13 cellular contexts compared by ENCODE assay signal in genomic region chr6:144362042-144363018, GRCh38.
DNase-seq lines count a peak whose midpoint lies in the region; ATAC-seq and TF ChIP-seq lines count a peak whose summit lies in the region.
"Had no signal": no experiment of that assay in that cellular context is flagged by ENCODE, and none has a peak within 500 bp of the region (broad histone marks: within the 10 kb centered on the region; RNA-seq: fewer than 3 reads in every experiment).

No MANE protein-coding gene starts in this region.

- H3K27ac ChIP-seq in SK-N-SH (ENCODE audit: low read depth in 2 of 2, low read length in 1 of 2) = peak overlapping the region; percentile 16 to 39; a peak in 2 of 4 replicates
- peak overlapping the region; percentile 53 for H3K27ac ChIP-seq in psoas muscle
- H3K27ac ChIP-seq: vagina had no signal

- no peaks in the 10 kb centered on the region for H3K9me2 ChIP-seq in SK-N-SH

- H3K9ac ChIP-seq in SK-N-SH = no peak overlapping the region

- CTCF ChIA-PET in Caco-2 (lab: Charles Lee) (no interaction called here), SK-N-SH (lab: Yijun Ruan, JAX) (no interaction called here)

- H2AFZ ChIP-seq in SK-N-SH (ENCODE audit: low read depth) = no peak overlapping the region

- POLR2A ChIA-PET in Caco-2 (lab: Charles Lee) = no interaction called here
- POLR2A ChIA-PET in SK-N-SH (lab: Yijun Ruan, JAX) = no interaction called here

- peaks cover 12% of the 10 kb centered on the region for H3K79me2 ChIP-seq in SK-N-SH (ENCODE audit: insufficient read depth)

- no TSS peak for BruUV-seq in Caco-2 (replicated peaks; lab: Mats Ljungman, UMichigan)

- no peak for TF ChIP-seq CTCF in Caco-2 (IDR thresholded peaks at IDR 0.05; ENCODE audit: insufficient read depth in 1 of 2, low read depth in 1 of 2, low read length in 1 of 2, severe bottlenecking in 1 of 2, unreplicated experiment in 1 of 2)
- TF ChIP-seq CTCF in SK-N-SH (IDR thresholded peaks at IDR 0.05) = no peak
- no peak for TF ChIP-seq CTCF in fibroblast of mammary gland (conservative IDR thresholded peaks at IDR 0.05; ENCODE audit: control insufficient read depth, insufficient read depth, low read depth, low read length)
- TF ChIP-seq CTCF in psoas muscle (IDR thresholded peaks at IDR 0.05) = no peak

- H3K27me3 ChIP-seq in Caco-2 (replicated peaks; ENCODE audit: control insufficient read depth, insufficient read depth, low read length) = no peaks in the 10 kb centered on the region
- no peaks in the 10 kb centered on the region for H3K27me3 ChIP-seq in SK-N-SH (ENCODE audit: insufficient read depth)
- H3K27me3 ChIP-seq in psoas muscle (ENCODE audit: insufficient read depth in 3 of 3, low read length in 2 of 3) = no peaks in the 10 kb centered on the region
- H3K27me3 ChIP-seq: vagina had no signal

- H3F3A ChIP-seq in SK-N-SH (replicated peaks; ENCODE audit: insufficient read depth) = no peaks in the 10 kb centered on the region

- H3K9me3 ChIP-seq in Caco-2 = 0 out of 2 replicates have a peak, but pooled peaks cover under 1% of the 10 kb centered on the region
- H3K9me3 ChIP-seq in SK-N-SH = no peaks in the 10 kb centered on the region
- no peaks in the 10 kb centered on the region for H3K9me3 ChIP-seq in psoas muscle
- H3K9me3 ChIP-seq: vagina had no signal

- peaks cover 23% of the 10 kb centered on the region for H3K4me1 Mint-ChIP-seq in Caco-2 (ENCODE audit: low read depth, unreplicated experiment)

- no peak overlapping the region for H3K4me3 ChIP-seq in Caco-2 (ENCODE audit: low read depth, low read length)
- no peak overlapping the region for H3K4me3 ChIP-seq in SK-N-SH (ENCODE audit: low read depth in 2 of 2, low read length in 1 of 2)
- no peak overlapping the region for H3K4me3 ChIP-seq in fibroblast of mammary gland (ENCODE audit: control insufficient read depth, low read depth, low read length)
- H3K4me3 ChIP-seq in psoas muscle = no peak overlapping the region
- H3K4me3 ChIP-seq: vagina had no signal

- H3K9me3 Mint-ChIP-seq in Caco-2 (ENCODE audit: unreplicated experiment) = no peaks in the 10 kb centered on the region
- H3K9me3 Mint-ChIP-seq: activated B cell treated with CpG ODN at 0.5 μM for 24 hours had no signal

- TF ChIP-seq RAD21 in SK-N-SH (IDR thresholded peaks at IDR 0.05; ENCODE audit: low read length) = no peak

- peaks cover 21% of the 10 kb centered on the region for H3K36me3 Mint-ChIP-seq in Caco-2 (ENCODE audit: insufficient read depth, unreplicated experiment)

- ATAC-seq in psoas muscle = peak; percentile 40 to 52 (median 46)
- ATAC-seq: PC-3 had no signal

- no peak overlapping the region for H3K4me3 Mint-ChIP-seq in Caco-2 (ENCODE audit: unreplicated experiment)
- H3K4me3 Mint-ChIP-seq: activated B cell treated with CpG ODN at 0.5 μM for 24 hours had no signal

- no peak overlapping the region for H3K4me2 ChIP-seq in SK-N-SH

- H3K36me3 ChIP-seq in Caco-2 (ENCODE audit: control insufficient read depth, insufficient read depth, low read length) (no peaks in the 10 kb centered on the region), SK-N-SH (replicated peaks in 1 of 2; ENCODE audit: control insufficient read depth in 1 of 2, insufficient read depth in 2 of 2, low read length in 1 of 2) (no peaks in the 10 kb centered on the region), psoas muscle (ENCODE audit: insufficient read depth in 1 of 2, low read depth in 1 of 2) (no peaks in the 10 kb centered on the region)
- H3K36me3 ChIP-seq: vagina had no signal

- intact Hi-C loops in Caco-2 (cut with micrococcal nuclease; ENCODE audit: unreplicated experiment) = loop anchor here (1.0 kb wide), 1 partner anchor 48 kb away; no protein-coding TSS in a partner anchor
- intact Hi-C loops in psoas muscle (cut with DNase I) = no loop called here

- H3K4me1 ChIP-seq in Caco-2 (no peaks in the 10 kb centered on the region; the same call in 1 of the 2 replicates), SK-N-SH (ENCODE audit: control insufficient read depth in 1 of 2, insufficient read depth in 2 of 2, low read depth in 1 of 2, low read length in 1 of 2) (peaks cover 3 to 6% of the 10 kb centered on the region in 2 experiments; a peak in 3 of 4 replicates), psoas muscle (peaks cover 29% of the 10 kb centered on the region)

- peak overlapping the region; percentile 50 for H3K27ac Mint-ChIP-seq in Caco-2 (ENCODE audit: unreplicated experiment)
- H3K27ac Mint-ChIP-seq: activated B cell treated with CpG ODN at 0.5 μM for 24 hours had no signal

- H4K20me1 ChIP-seq in SK-N-SH (ENCODE audit: insufficient read depth) = no peaks in the 10 kb centered on the region

- H3K27me3 Mint-ChIP-seq in Caco-2 (ENCODE audit: insufficient read depth, unreplicated experiment) = no peaks in the 10 kb centered on the region
- H3K27me3 Mint-ChIP-seq: activated B cell treated with CpG ODN at 0.5 μM for 24 hours had no signal

- no peak for TF ChIP-seq EP300 in SK-N-SH (IDR thresholded peaks at IDR 0.05; ENCODE audit: borderline replicate concordance in 1 of 2, low read depth in 1 of 2, low read length in 1 of 2)

- DNase-seq in Caco-2 = no peak
- no peak for DNase-seq in SK-N-SH
- peak; percentile 66 for DNase-seq in fibroblast of mammary gland (ENCODE audit: low read depth)
- no peak for DNase-seq in psoas muscle
- DNase-seq in NOMO-1 (lab: John Stamatoyannopoulos, UW; ENCODE audit: unreplicated experiment in 2 of 2) = no peak
- DNase-seq in NCI-H2227 treated with DMSO at 0.1 percent for 48 hours (lab: John Stamatoyannopoulos, UW) = no peak
- no peak for DNase-seq in stimulated activated CD4-positive, alpha-beta T cell treated with anti-CD3 and anti-CD28 coated beads, Interleukin-15, amount 100 ng/mL, for 24 hours
- DNase-seq in ecto neural progenitor cell (ENCODE audit: low spot score) = no peak
- DNase-seq: activated B cell treated with CpG ODN at 0.5 μM for 24 hours; Calu3; PC-3; stimulated activated CD4-positive, alpha-beta T cell treated with anti-CD3 and anti-CD28 coated beads, Interleukin-4, amount 100 ng/mL, for 1 hour had no signal

- 49% methylated on average over 3 of the region's 5 CpGs for WGBS in SK-N-SH (ENCODE audit: low lambda C conversion rate)
- WGBS in psoas muscle, 3 donors = 37 to 54% (median 45%) methylated on average over 5 of the region's 5 CpGs

TF ChIP-seq in SK-N-SH, 30 proteins besides CTCF, POLR2A, EP300 and RAD21:
- no peak for TF ChIP-seq JUND (IDR thresholded peaks at IDR 0.05)
- TF ChIP-seq RXRA (IDR thresholded peaks at IDR 0.05; ENCODE audit: borderline replicate concordance, low read depth) = no peak
- no peak for TF ChIP-seq TCF12 (IDR thresholded peaks at IDR 0.05)
- no peak for TF ChIP-seq FOSL2 (IDR thresholded peaks at IDR 0.05; ENCODE audit: borderline replicate concordance, low read depth)
- no peak for TF ChIP-seq SMC3 (IDR thresholded peaks at IDR 0.05; ENCODE audit: low read depth, low read length)
- no peak for TF ChIP-seq ELF1 (IDR thresholded peaks at IDR 0.05)
- no peak for TF ChIP-seq SIN3A (IDR thresholded peaks at IDR 0.05; ENCODE audit: borderline replicate concordance, low read depth, low read length)
- no peak for TF ChIP-seq FOXJ3 (CRISPR knock-in tag; IDR thresholded peaks at IDR 0.05)
- no peak for TF ChIP-seq MAX (IDR thresholded peaks at IDR 0.05; ENCODE audit: low read depth)
TF ChIP-seq in SK-N-SH: peak in this region for 0.
